19 cellular contexts compared by ENCODE assay signal in genomic region chr2:189037518-189037917, GRCh38.
DNase-seq lines count a peak whose midpoint lies in the region; TF ChIP-seq lines count a peak whose summit lies in the region.
"Had no signal": no experiment of that assay in that cellular context is flagged by ENCODE, and none has a peak within 500 bp of the region (broad histone marks: within the 10 kb centered on the region; RNA-seq: fewer than 3 reads in every experiment).

No MANE protein-coding gene starts in this region.

- no peaks in the 10 kb centered on the region for H3K36me3 Mint-ChIP-seq in activated CD4-positive, alpha-beta memory T cell treated with anti-CD3 and anti-CD28 coated beads for 36 hours
- no peaks in the 10 kb centered on the region for H3K36me3 Mint-ChIP-seq in progenitor cell of endocrine pancreas (ENCODE audit: insufficient read depth)
- H3K36me3 Mint-ChIP-seq: activated naive CD4-positive, alpha-beta T cell treated with anti-CD3 and anti-CD28 coated beads, Interleukin-2, amount 50 U/mL, for 72 hours had no signal

- peaks cover 3% of the 10 kb centered on the region for H3K4me1 Mint-ChIP-seq in activated CD4-positive, alpha-beta memory T cell treated with anti-CD3 and anti-CD28 coated beads for 36 hours (ENCODE audit: low read depth)
- no peaks in the 10 kb centered on the region for H3K4me1 Mint-ChIP-seq in progenitor cell of endocrine pancreas (ENCODE audit: low read depth)
- H3K4me1 Mint-ChIP-seq: activated CD4-positive, alpha-beta memory T cell treated with anti-CD3 and anti-CD28 coated beads, Interleukin-2, amount 10 ng/mL, durations not matched to agents 7 days and 5 days had no signal

- CTCF ChIA-PET in activated CD4-positive, alpha-beta memory T cell treated with anti-CD3 and anti-CD28 coated beads for 36 hours (lab: Charles Lee), result no interaction called here

- H3K27ac ChIP-seq in substantia nigra (ENCODE audit: low read depth, low read length, poor library complexity, severe bottlenecking), result no peak overlapping the region
- H3K27ac ChIP-seq: cardiac muscle cell, WERI-Rb-1 had no signal

- no peak overlapping the region for H3K4me3 Mint-ChIP-seq in activated CD4-positive, alpha-beta memory T cell treated with anti-CD3 and anti-CD28 coated beads for 36 hours
- no peak overlapping the region for H3K4me3 Mint-ChIP-seq in progenitor cell of endocrine pancreas (ENCODE audit: low read depth)
- H3K4me3 Mint-ChIP-seq: activated CD4-positive, alpha-beta memory T cell treated with anti-CD3 and anti-CD28 coated beads, Interleukin-2, amount 10 ng/mL, durations not matched to agents 7 days and 5 days; activated T-cell treated with anti-CD3 and anti-CD28 coated beads, Interleukin-2, amount 50 U/mL, for 4 hours had no signal

- peak; percentile 76 for DNase-seq in AG10803 (ENCODE audit: low read depth)
- peak; percentile 49 for DNase-seq in NCI-H226
- peak; percentile 59 to 67 for DNase-seq in cardiac fibroblast (ENCODE audit: low read depth in 2 of 2)
- DNase-seq in kidney glomerular epithelial cell (lab: John Stamatoyannopoulos, UW), result peak; percentile 4
- no peak for DNase-seq in substantia nigra (lab: John Stamatoyannopoulos, UW)
- DNase-seq in activated CD4-positive, alpha-beta memory T cell treated with anti-CD3 and anti-CD28 coated beads for 36 hours, result no peak
- DNase-seq in progenitor cell of endocrine pancreas (ENCODE audit: low spot score, unreplicated experiment), result no peak
- DNase-seq in NCI-H146 (lab: John Stamatoyannopoulos, UW), result no peak
- DNase-seq: activated CD4-positive, alpha-beta memory T cell treated with anti-CD3 and anti-CD28 coated beads, Interleukin-2, amount 10 ng/mL, durations not matched to agents 7 days and 5 days; activated T-cell treated with anti-CD3 and anti-CD28 coated beads, Interleukin-2, amount 50 U/mL, for 4 hours; Caco-2; effector memory CD4-positive, alpha-beta T cell; foreskin melanocyte; NCI-H774; stimulated activated CD4-positive, alpha-beta T cell treated with anti-CD3 and anti-CD28 coated beads, Interleukin-1b, Interleukin-23, amount 100 ng/mL, for 48 hours; T-helper 1 cell; WERI-Rb-1 had no signal

- no peaks in the 10 kb centered on the region for H3K9me3 Mint-ChIP-seq in activated CD4-positive, alpha-beta memory T cell treated with anti-CD3 and anti-CD28 coated beads for 36 hours
- no peaks in the 10 kb centered on the region for H3K9me3 Mint-ChIP-seq in progenitor cell of endocrine pancreas (ENCODE audit: low read depth)
- H3K9me3 Mint-ChIP-seq: activated CD4-positive, alpha-beta memory T cell treated with anti-CD3 and anti-CD28 coated beads, Interleukin-2, amount 10 ng/mL, durations not matched to agents 7 days and 5 days; activated naive CD4-positive, alpha-beta T cell treated with anti-CD3 and anti-CD28 coated beads, Interleukin-2, amount 50 U/mL, for 72 hours; activated T-cell treated with anti-CD3 and anti-CD28 coated beads, Interleukin-2, amount 50 U/mL, for 4 hours had no signal

- intact Hi-C loops in activated CD4-positive, alpha-beta memory T cell treated with anti-CD3 and anti-CD28 coated beads for 36 hours (cut with micrococcal nuclease), result no loop called here

- POLR2A ChIA-PET in activated CD4-positive, alpha-beta memory T cell treated with anti-CD3 and anti-CD28 coated beads for 36 hours (lab: Charles Lee), result no interaction called here

- TF ChIP-seq CTCF in AG10803 (conservative IDR thresholded peaks at IDR 0.05; ENCODE audit: low read length) (no peak), cardiac fibroblast (IDR thresholded peaks at IDR 0.05; ENCODE audit: low read depth, low read length) (no peak), progenitor cell of endocrine pancreas (IDR thresholded peaks at IDR 0.05; ENCODE audit: unreplicated experiment) (no peak)

- no peaks in the 10 kb centered on the region for H3K27me3 Mint-ChIP-seq in activated CD4-positive, alpha-beta memory T cell treated with anti-CD3 and anti-CD28 coated beads for 36 hours
- no peaks in the 10 kb centered on the region for H3K27me3 Mint-ChIP-seq in progenitor cell of endocrine pancreas
- H3K27me3 Mint-ChIP-seq: activated CD4-positive, alpha-beta memory T cell treated with anti-CD3 and anti-CD28 coated beads, Interleukin-2, amount 10 ng/mL, durations not matched to agents 7 days and 5 days had no signal

- H3K27ac Mint-ChIP-seq in activated CD4-positive, alpha-beta memory T cell treated with anti-CD3 and anti-CD28 coated beads for 36 hours, result no peak overlapping the region
- no peak overlapping the region for H3K27ac Mint-ChIP-seq in progenitor cell of endocrine pancreas
- H3K27ac Mint-ChIP-seq: activated CD4-positive, alpha-beta memory T cell treated with anti-CD3 and anti-CD28 coated beads, Interleukin-2, amount 10 ng/mL, durations not matched to agents 7 days and 5 days; activated naive CD4-positive, alpha-beta T cell treated with anti-CD3 and anti-CD28 coated beads, Interleukin-2, amount 50 U/mL, for 72 hours had no signal

- no peak overlapping the region for H3K4me3 ChIP-seq in AG10803 (ENCODE audit: low read length)
- no peak overlapping the region for H3K4me3 ChIP-seq in cardiac fibroblast (replicated peaks in 1 of 2; ENCODE audit: low read depth in 2 of 2, low read length in 2 of 2)
- H3K4me3 ChIP-seq: cardiac muscle cell had no signal

Comparison
In these comparisons a context has a peak if more than half of its experiments do, and no peak if none do; other contexts are left out.
1. DNase-seq: peak in AG10803 (single experiment), NCI-H226 (single experiment), cardiac fibroblast (2 of 2) and kidney glomerular epithelial cell (single experiment); none in substantia nigra (0 of 49), activated CD4-positive, alpha-beta memory T cell treated with anti-CD3 and anti-CD28 coated beads for 36 hours (single experiment), progenitor cell of endocrine pancreas (single experiment) and NCI-H146 (single experiment).